In the genomic region with DNA sequence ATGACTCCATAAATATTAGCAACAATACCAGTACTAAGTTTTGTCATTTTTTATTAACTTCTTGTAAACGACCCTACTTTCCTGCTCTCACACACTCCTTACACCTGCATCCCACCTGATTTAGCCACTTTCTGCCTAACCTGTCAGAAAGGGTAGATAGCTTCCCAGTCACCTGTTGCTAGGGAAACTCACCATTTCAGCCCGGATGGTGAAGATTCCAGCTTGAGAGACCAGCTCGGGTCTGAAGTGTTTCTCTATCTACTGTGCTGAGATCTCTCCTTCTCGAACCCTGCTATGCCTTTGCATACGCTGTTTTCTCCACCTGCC, we compare ENCODE assay signal across 8 cellular contexts. TPM values are rescaled to one million over a fixed set of nuclear protein-coding genes. Genes with fewer than 3 reads are reported as not detected.
A peak's percentile ranks its signal among the peaks of the same experiment; 100 is the strongest.
DNase-seq lines count a peak whose midpoint lies in the region; ATAC-seq and TF ChIP-seq lines count a peak whose summit lies in the region.

A gene with protein sequence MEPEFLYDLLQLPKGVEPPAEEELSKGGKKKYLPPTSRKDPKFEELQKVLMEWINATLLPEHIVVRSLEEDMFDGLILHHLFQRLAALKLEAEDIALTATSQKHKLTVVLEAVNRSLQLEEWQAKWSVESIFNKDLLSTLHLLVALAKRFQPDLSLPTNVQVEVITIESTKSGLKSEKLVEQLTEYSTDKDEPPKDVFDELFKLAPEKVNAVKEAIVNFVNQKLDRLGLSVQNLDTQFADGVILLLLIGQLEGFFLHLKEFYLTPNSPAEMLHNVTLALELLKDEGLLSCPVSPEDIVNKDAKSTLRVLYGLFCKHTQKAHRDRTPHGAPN (plus strand): TSS at position 220 of the 327 bp plus-strand sequence. CDS start 2,405 bp downstream, outside the sequence.

- H3K4me1 Mint-ChIP-seq in stimulated activated naive CD8-positive, alpha-beta T cell treated with anti-CD3 and anti-CD28 coated beads, Interleukin-15, amount 100 ng/mL, for 72 hours = peaks cover 38% of the 10 kb centered on the region

- DNase-seq in GM06990 (ENCODE audit: extremely low read depth, insufficient read length) (peak; percentile 50), esophagus muscularis mucosa (ENCODE audit: extremely low spot score) (no peak), amniotic stem cell (lab: John Stamatoyannopoulos, UW) (no peak), NCI-H510A (lab: John Stamatoyannopoulos, UW) (no peak), NCI-H748 (lab: John Stamatoyannopoulos, UW; ENCODE audit: unreplicated experiment) (no peak)
- DNase-seq in stimulated activated naive CD8-positive, alpha-beta T cell treated with anti-CD3 and anti-CD28 coated beads, Interleukin-15, amount 100 ng/mL, for 72 hours = peak; percentile 33 to 47

- H3K9me3 ChIP-seq in esophagus muscularis mucosa = no peaks in the 10 kb centered on the region

- peak within 1 kb of the TSS; percentile 95 to 96 for H3K4me3 Mint-ChIP-seq in stimulated activated naive CD8-positive, alpha-beta T cell treated with anti-CD3 and anti-CD28 coated beads, Interleukin-15, amount 100 ng/mL, for 72 hours

- TF ChIP-seq POLR2A in esophagus muscularis mucosa (IDR thresholded peaks at IDR 0.05; ENCODE audit: low read depth) = no peak

- peak within 1 kb of the TSS; percentile 76 for H3K4me3 ChIP-seq in GM06990 (replicated peaks; ENCODE audit: low read depth, low read length)
- peak within 1 kb of the TSS; percentile 14 to 49 (median 34) for H3K4me3 ChIP-seq in esophagus muscularis mucosa

- no peak for TF ChIP-seq EP300 in esophagus muscularis mucosa (IDR thresholded peaks at IDR 0.05)

- TF ChIP-seq CTCF in GM06990 (IDR thresholded peaks at IDR 0.05; ENCODE audit: insufficient read depth, low read length, poor library complexity, severe bottlenecking) = no peak
- no peak for TF ChIP-seq CTCF in esophagus muscularis mucosa (IDR thresholded peaks at IDR 0.05)

- H3K27me3 ChIP-seq in GM06990 (replicated peaks; ENCODE audit: control insufficient read depth, insufficient read depth, low read length) (no peaks in the 10 kb centered on the region), esophagus muscularis mucosa (peaks cover 0 to 36% (median 0%) of the 10 kb centered on the region in 4 donors)

- peaks cover 3% of the 10 kb centered on the region for H3K36me3 ChIP-seq in GM06990 (ENCODE audit: control insufficient read depth, insufficient read depth, low read length)
- H3K36me3 ChIP-seq in esophagus muscularis mucosa = no peaks in the 10 kb centered on the region

- peak; percentile 67 for ATAC-seq in HG02678 (IDR thresholded peaks at IDR 0.05; ENCODE audit: unreplicated experiment)
- ATAC-seq in stimulated activated naive CD8-positive, alpha-beta T cell treated with anti-CD3 and anti-CD28 coated beads, Interleukin-15, amount 100 ng/mL, for 72 hours = peak; percentile 53

- no peaks in the 10 kb centered on the region for H3K27me3 Mint-ChIP-seq in stimulated activated naive CD8-positive, alpha-beta T cell treated with anti-CD3 and anti-CD28 coated beads, Interleukin-15, amount 100 ng/mL, for 72 hours

- H3K27ac Mint-ChIP-seq in stimulated activated naive CD8-positive, alpha-beta T cell treated with anti-CD3 and anti-CD28 coated beads, Interleukin-15, amount 100 ng/mL, for 72 hours = peak within 1 kb of the TSS; percentile 96 to 97

- intact Hi-C loops in T-helper 2 cell treated with Interferon-gamma antibody and Interleukin-4, amounts not matched to agents 100 ng/mL and 5 ng/mL, for 36 hours (cut with micrococcal nuclease) = loop anchor here (5.0 to 10.0 kb wide), 2 partner anchors 186 to 442 kb away; no protein-coding TSS in a partner anchor
- intact Hi-C loops in esophagus muscularis mucosa (cut with DNase I) = no loop called here

- peaks cover 0 to 3% (median 0%) of the 10 kb centered on the region in 4 donors for H3K4me1 ChIP-seq in esophagus muscularis mucosa

- 77% methylated on average over 5 of the region's 5 CpGs for WGBS in esophagus muscularis mucosa

- no peaks in the 10 kb centered on the region for H3K9me3 Mint-ChIP-seq in stimulated activated naive CD8-positive, alpha-beta T cell treated with anti-CD3 and anti-CD28 coated beads, Interleukin-15, amount 100 ng/mL, for 72 hours

- peak within 1 kb of the TSS; percentile 41 to 57 (median 48) for H3K27ac ChIP-seq in esophagus muscularis mucosa (replicated peaks in 1 of 4)

RNA-seq across cellular contexts. Expression of the gene that starts here (rescaled TPM):
- 164 and 168 TPM in 2 replicates for total RNA-seq in T-helper 2 cell treated with Interferon-gamma antibody and Interleukin-4, amounts not matched to agents 100 ng/mL and 5 ng/mL, for 36 hours
- 10 to 100 TPM in 2 of 4 donors, 1 to 10 TPM in 2; 7.1 to 16.2 (median 11.2) TPM for total RNA-seq in esophagus muscularis mucosa

Comparison
In these comparisons a context has a peak if more than half of its experiments do, and no peak if none do; other contexts are left out.
1. DNase-seq: peak in GM06990 (single experiment) and stimulated activated naive CD8-positive, alpha-beta T cell treated with anti-CD3 and anti-CD28 coated beads, Interleukin-15, amount 100 ng/mL, for 72 hours (2 of 2); none in esophagus muscularis mucosa (single experiment), amniotic stem cell (single experiment), NCI-H510A (single experiment) and NCI-H748 (single experiment).